ENCODE assay signal across 26 cellular contexts in genomic region chr4:60817609-60818008, GRCh38.
"Had no signal": no experiment of that assay in that cellular context is flagged by ENCODE, and none has a peak within 500 bp of the region (broad histone marks: within the 10 kb centered on the region; RNA-seq: fewer than 3 reads in every experiment).

No MANE protein-coding gene starts in this region.

- H3K27ac ChIP-seq: colonic mucosa, epithelial cell of prostate, esophagus squamous epithelium, gastrocnemius medialis, heart right ventricle, left lung, lower lobe of right lung had no signal

- DNase-seq: colonic mucosa; cortex of kidney; effector CD8-positive, alpha-beta T cell; effector memory CD8-positive, alpha-beta T cell; endodermal cell; erythroblast; esophagus squamous epithelium; foreskin fibroblast; foreskin melanocyte; gastrocnemius medialis; glutamatergic neuron; head of caudate nucleus; heart right ventricle; hippocampal formation; left cardiac atrium; left lung; left ventricle myocardium superior; lower lobe of right lung; mesenchymal stem cell; mucosa of descending colon; naive B cell had no signal

- H3K4me1 ChIP-seq: colonic mucosa, esophagus squamous epithelium, gastrocnemius medialis, heart right ventricle, left lung, lower lobe of right lung had no signal

- H3K4me3 ChIP-seq: colonic mucosa, esophagus squamous epithelium, gastrocnemius medialis, heart right ventricle, left lung, lower lobe of right lung, mucosa of descending colon had no signal

- ATAC-seq: effector memory CD8-positive, alpha-beta T cell; esophagus mucosa; gastrocnemius medialis; heart right ventricle; left cardiac atrium; left lung; left ventricle myocardium superior; lower lobe of right lung; mucosa of descending colon had no signal

- H3K9me3 ChIP-seq: colonic mucosa, esophagus squamous epithelium, gastrocnemius medialis, heart right ventricle, left lung, lower lobe of right lung, mucosa of descending colon had no signal

- FAIRE-seq: endometrium, islet of Langerhans, keratinocyte had no signal

- H3K27me3 ChIP-seq: colonic mucosa, esophagus squamous epithelium, gastrocnemius medialis, heart right ventricle, left lung had no signal

- H3K36me3 ChIP-seq: colonic mucosa, esophagus squamous epithelium, gastrocnemius medialis, heart right ventricle, left lung, lower lobe of right lung had no signal
